ENCODE assay signal across 8 cellular contexts in genomic region chr3:131794766-131795381, GRCh38.
DNase-seq lines count a peak whose midpoint lies in the region; ATAC-seq and TF ChIP-seq lines count a peak whose summit lies in the region.

No MANE protein-coding gene starts in this region.

- intact Hi-C loops in breast epithelium (cut with DNase I; ENCODE audit: low total_unique reads) = no loop called here

- DNase-seq in NCI-H345 (lab: John Stamatoyannopoulos, UW) = peak; percentile 2
- DNase-seq in NCI-H345 treated with DMSO at 0.1 percent for 48 hours (lab: John Stamatoyannopoulos, UW; ENCODE audit: unreplicated experiment) = no peak
- peak; percentile 40 to 68 for DNase-seq in NOMO-1 (lab: John Stamatoyannopoulos, UW; ENCODE audit: unreplicated experiment in 2 of 2)
- no peak for DNase-seq in breast epithelium (ENCODE audit: low spot score in 2 of 2)
- DNase-seq in islet precursor cell = peak; percentile 78
- peak; percentile 32 for DNase-seq in stimulated activated CD8-positive, alpha-beta memory T cell treated with anti-CD3 and anti-CD28 coated beads, Interleukin-4, amount 100 ng/mL, for 48 hours

- TF ChIP-seq POLR2A in breast epithelium (IDR thresholded peaks at IDR 0.05) = no peak

- no peaks in the 10 kb centered on the region for H3K27me3 ChIP-seq in breast epithelium

- no peak overlapping the region for H3K27ac ChIP-seq in breast epithelium

- no peaks in the 10 kb centered on the region for H3K4me1 ChIP-seq in breast epithelium

- ATAC-seq in GM19351 (IDR thresholded peaks at IDR 0.05; ENCODE audit: unreplicated experiment) (peak; percentile 71), HG03460 (IDR thresholded peaks at IDR 0.05; ENCODE audit: unreplicated experiment) (peak; percentile 52)

- H3K4me3 ChIP-seq in breast epithelium = no peak overlapping the region

- H3K36me3 ChIP-seq in breast epithelium = no peaks in the 10 kb centered on the region

- no peaks in the 10 kb centered on the region for H3K9me3 ChIP-seq in breast epithelium

- TF ChIP-seq CTCF in breast epithelium (IDR thresholded peaks at IDR 0.05) = peak in 2 of 3 donors; percentile 35 to 48

Comparison
In these comparisons a context has a peak if more than half of its experiments do, and no peak if none do; other contexts are left out.
1. DNase-seq: peak in NCI-H345 (single experiment), NOMO-1 (2 of 2), islet precursor cell (single experiment) and stimulated activated CD8-positive, alpha-beta memory T cell treated with anti-CD3 and anti-CD28 coated beads, Interleukin-4, amount 100 ng/mL, for 48 hours (single experiment); none in NCI-H345 treated with DMSO at 0.1 percent for 48 hours (single experiment) and breast epithelium (0 of 2).